ENCODE assay signal across 1 cellular context in the genomic region with DNA sequence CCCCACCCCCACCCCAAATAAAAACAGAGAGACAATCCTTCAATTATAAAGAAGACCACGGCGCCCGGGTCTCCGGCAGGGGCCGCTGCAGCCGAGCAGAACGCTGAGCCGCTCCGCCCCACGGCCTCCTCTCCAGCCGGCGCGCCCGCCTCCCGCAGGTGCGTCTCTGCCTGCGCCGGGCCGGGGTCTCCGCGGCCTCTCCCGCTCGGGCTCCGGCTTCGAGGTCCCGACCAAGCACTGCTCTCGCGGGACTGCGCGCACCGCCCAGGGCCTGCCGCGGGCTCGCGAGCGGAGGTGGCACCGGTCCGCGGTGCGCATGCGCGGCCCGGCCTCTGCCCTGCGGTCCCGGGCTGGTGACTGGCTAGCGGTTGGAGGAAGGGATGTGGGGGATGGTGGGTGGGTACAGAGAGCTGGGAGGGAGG.
TF ChIP-seq lines count a peak whose summit lies in the region.

No MANE protein-coding gene starts in this region.

TF ChIP-seq in HepG2, 621 proteins besides CTCF, POLR2A, EP300 and RAD21 (continued from another document and continues in another):
- TF ChIP-seq, protein P1, sequence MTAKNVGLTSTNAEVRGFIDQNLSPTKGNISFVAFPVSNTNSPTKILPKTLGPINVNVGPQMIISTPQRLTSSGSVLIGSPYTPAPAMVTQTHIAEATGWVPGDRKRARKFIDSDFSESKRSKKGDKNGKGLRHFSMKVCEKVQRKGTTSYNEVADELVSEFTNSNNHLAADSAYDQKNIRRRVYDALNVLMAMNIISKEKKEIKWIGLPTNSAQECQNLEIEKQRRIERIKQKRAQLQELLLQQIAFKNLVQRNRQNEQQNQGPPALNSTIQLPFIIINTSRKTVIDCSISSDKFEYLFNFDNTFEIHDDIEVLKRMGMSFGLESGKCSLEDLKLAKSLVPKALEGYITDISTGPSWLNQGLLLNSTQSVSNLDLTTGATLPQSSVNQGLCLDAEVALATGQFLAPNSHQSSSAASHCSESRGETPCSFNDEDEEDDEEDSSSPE (CRISPR knock-in tag; IDR thresholded peaks at IDR 0.05) = peak; percentile 67
- TF ChIP-seq ZNF615 (CRISPR knock-in tag; IDR thresholded peaks at IDR 0.05; ENCODE audit: borderline replicate concordance) = no peak
- TF ChIP-seq HDAC1 (CRISPR knock-in tag; IDR thresholded peaks at IDR 0.05) = peak; percentile 41; the same call in 1 of the 2 replicates
- TF ChIP-seq TSC22D2 (CRISPR knock-in tag; IDR thresholded peaks at IDR 0.05; ENCODE audit: borderline replicate concordance) = no peak
- no peak for TF ChIP-seq KDM3A (CRISPR knock-in tag; IDR thresholded peaks at IDR 0.05; ENCODE audit: low read depth)
- peak; percentile 46; the same call in 1 of the 2 replicates for TF ChIP-seq EEA1 (CRISPR knock-in tag; IDR thresholded peaks at IDR 0.05; ENCODE audit: borderline replicate concordance)
- TF ChIP-seq, protein P2, sequence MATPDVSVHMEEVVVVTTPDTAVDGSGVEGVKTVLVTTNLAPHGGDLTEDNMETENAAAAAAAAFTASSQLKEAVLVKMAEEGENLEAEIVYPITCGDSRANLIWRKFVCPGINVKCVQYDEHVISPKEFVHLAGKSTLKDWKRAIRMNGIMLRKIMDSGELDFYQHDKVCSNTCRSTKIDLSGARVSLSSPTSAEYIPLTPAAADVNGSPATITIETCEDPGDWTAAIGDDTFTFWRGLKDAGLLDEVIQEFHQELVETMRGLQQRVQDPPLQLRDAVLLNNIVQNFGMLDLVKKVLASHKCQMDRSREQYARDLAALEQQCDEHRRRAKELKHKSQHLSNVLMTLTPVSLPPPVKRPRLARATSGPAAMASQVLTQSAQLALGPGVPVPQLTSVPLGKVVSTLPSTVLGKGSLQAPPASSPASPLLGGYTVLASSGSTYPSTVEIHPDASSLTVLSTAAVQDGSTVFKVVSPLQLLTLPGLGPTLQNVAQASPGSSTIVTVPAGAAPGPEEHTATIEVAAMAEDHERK (CRISPR knock-in tag; IDR thresholded peaks at IDR 0.05; ENCODE audit: low read depth) = 0 out of 2 replicates have a peak, but pooled peaks have one; percentile 23
- TF ChIP-seq, protein P3, sequence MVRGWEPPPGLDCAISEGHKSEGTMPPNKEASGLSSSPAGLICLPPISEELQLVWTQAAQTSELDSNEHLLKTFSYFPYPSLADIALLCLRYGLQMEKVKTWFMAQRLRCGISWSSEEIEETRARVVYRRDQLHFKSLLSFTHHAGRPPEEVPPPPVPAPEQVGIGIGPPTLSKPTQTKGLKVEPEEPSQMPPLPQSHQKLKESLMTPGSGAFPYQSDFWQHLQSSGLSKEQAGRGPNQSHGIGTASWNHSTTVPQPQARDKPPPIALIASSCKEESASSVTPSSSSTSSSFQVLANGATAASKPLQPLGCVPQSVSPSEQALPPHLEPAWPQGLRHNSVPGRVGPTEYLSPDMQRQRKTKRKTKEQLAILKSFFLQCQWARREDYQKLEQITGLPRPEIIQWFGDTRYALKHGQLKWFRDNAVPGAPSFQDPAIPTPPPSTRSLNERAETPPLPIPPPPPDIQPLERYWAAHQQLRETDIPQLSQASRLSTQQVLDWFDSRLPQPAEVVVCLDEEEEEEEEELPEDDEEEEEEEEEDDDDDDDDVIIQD (CRISPR knock-in tag; IDR thresholded peaks at IDR 0.05; ENCODE audit: low read depth) = no peak
- TF ChIP-seq, protein P4, sequence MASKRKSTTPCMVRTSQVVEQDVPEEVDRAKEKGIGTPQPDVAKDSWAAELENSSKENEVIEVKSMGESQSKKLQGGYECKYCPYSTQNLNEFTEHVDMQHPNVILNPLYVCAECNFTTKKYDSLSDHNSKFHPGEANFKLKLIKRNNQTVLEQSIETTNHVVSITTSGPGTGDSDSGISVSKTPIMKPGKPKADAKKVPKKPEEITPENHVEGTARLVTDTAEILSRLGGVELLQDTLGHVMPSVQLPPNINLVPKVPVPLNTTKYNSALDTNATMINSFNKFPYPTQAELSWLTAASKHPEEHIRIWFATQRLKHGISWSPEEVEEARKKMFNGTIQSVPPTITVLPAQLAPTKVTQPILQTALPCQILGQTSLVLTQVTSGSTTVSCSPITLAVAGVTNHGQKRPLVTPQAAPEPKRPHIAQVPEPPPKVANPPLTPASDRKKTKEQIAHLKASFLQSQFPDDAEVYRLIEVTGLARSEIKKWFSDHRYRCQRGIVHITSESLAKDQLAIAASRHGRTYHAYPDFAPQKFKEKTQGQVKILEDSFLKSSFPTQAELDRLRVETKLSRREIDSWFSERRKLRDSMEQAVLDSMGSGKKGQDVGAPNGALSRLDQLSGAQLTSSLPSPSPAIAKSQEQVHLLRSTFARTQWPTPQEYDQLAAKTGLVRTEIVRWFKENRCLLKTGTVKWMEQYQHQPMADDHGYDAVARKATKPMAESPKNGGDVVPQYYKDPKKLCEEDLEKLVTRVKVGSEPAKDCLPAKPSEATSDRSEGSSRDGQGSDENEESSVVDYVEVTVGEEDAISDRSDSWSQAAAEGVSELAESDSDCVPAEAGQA (IDR thresholded peaks at IDR 0.05; ENCODE audit: low read depth) = no peak
- TF ChIP-seq, protein P4 (CRISPR knock-in tag; IDR thresholded peaks at IDR 0.05; ENCODE audit: borderline replicate concordance) = 0 out of 2 replicates have a peak, but pooled peaks have one; percentile 26
- TF ChIP-seq MYPOP (CRISPR knock-in tag; IDR thresholded peaks at IDR 0.05) = 0 out of 2 replicates have a peak, but pooled peaks have one; percentile 39
- peak; percentile 17; the same call in 1 of the 2 replicates for TF ChIP-seq ZBTB46 (CRISPR knock-in tag; IDR thresholded peaks at IDR 0.05; ENCODE audit: borderline replicate concordance)
- TF ChIP-seq PATZ1 (CRISPR knock-in tag; IDR thresholded peaks at IDR 0.05) = no peak
- TF ChIP-seq CHD2 (IDR thresholded peaks at IDR 0.05; ENCODE audit: low read depth, low read length) = peak; percentile 98
- no peak; the same call in 1 of the 2 replicates for TF ChIP-seq MAZ (IDR thresholded peaks at IDR 0.05; ENCODE audit: borderline replicate concordance, low read depth, low read length)
- peak; percentile 37; the same call in 1 of the 2 replicates for TF ChIP-seq MAZ (CRISPR knock-in tag; IDR thresholded peaks at IDR 0.05; ENCODE audit: low read depth)
- peak; percentile 46 for TF ChIP-seq SKI (IDR thresholded peaks at IDR 0.05; ENCODE audit: partially characterized antibody)
- TF ChIP-seq ZNF777 (CRISPR knock-in tag; IDR thresholded peaks at IDR 0.05) = no peak; the same call in 1 of the 2 replicates
- TF ChIP-seq ZNF790 (CRISPR knock-in tag; IDR thresholded peaks at IDR 0.05; ENCODE audit: borderline replicate concordance) = peak; percentile 16; the same call in 1 of the 2 replicates
- no peak for TF ChIP-seq RFXANK (CRISPR knock-in tag; IDR thresholded peaks at IDR 0.05)
- peak; percentile 18; the same call in 1 of the 2 replicates for TF ChIP-seq ZSCAN21 (CRISPR knock-in tag; IDR thresholded peaks at IDR 0.05; ENCODE audit: borderline replicate concordance)
- TF ChIP-seq ETV6 (CRISPR knock-in tag; conservative IDR thresholded peaks at IDR 0.05) = no peak
- 0 out of 2 replicates have a peak, but pooled peaks have one; percentile 72 for TF ChIP-seq ZNF329 (CRISPR knock-in tag; IDR thresholded peaks at IDR 0.05; ENCODE audit: low read depth)
- peak; percentile 9 for TF ChIP-seq ZNF263 (CRISPR knock-in tag; IDR thresholded peaks at IDR 0.05)
- TF ChIP-seq MXI1 (IDR thresholded peaks at IDR 0.05; ENCODE audit: borderline replicate concordance, low read depth, low read length) = peak; percentile 27; the same call in 1 of the 3 replicates
- TF ChIP-seq ZMYM4 (CRISPR knock-in tag; IDR thresholded peaks at IDR 0.05) = peak; percentile 93
- peak; percentile 64; the same call in 1 of the 2 replicates for TF ChIP-seq ZBTB3 (CRISPR knock-in tag; IDR thresholded peaks at IDR 0.05; ENCODE audit: borderline replicate concordance, low read depth)
- no peak; the same call in 1 of the 2 replicates for TF ChIP-seq MAF1 (CRISPR knock-in tag; IDR thresholded peaks at IDR 0.05; ENCODE audit: borderline replicate concordance)
- TF ChIP-seq, protein P5, sequence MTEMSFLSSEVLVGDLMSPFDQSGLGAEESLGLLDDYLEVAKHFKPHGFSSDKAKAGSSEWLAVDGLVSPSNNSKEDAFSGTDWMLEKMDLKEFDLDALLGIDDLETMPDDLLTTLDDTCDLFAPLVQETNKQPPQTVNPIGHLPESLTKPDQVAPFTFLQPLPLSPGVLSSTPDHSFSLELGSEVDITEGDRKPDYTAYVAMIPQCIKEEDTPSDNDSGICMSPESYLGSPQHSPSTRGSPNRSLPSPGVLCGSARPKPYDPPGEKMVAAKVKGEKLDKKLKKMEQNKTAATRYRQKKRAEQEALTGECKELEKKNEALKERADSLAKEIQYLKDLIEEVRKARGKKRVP (CRISPR knock-in tag; IDR thresholded peaks at IDR 0.05) = peak in 1 of 2 experiments; percentile 37; a peak in 1 of 4 replicates
- TF ChIP-seq MIER3 (CRISPR knock-in tag; IDR thresholded peaks at IDR 0.05; ENCODE audit: borderline replicate concordance) = no peak
- peak; percentile 34 for TF ChIP-seq XRCC5 (optimal IDR thresholded peaks at IDR 0.05; ENCODE audit: low read length)
- no peak for TF ChIP-seq NONO (IDR thresholded peaks at IDR 0.05)
- peak; percentile 75 for TF ChIP-seq NONO (CRISPR knock-in tag; conservative IDR thresholded peaks at IDR 0.05)
- peak; percentile 83; the same call in 1 of the 2 replicates for TF ChIP-seq ZNF121 (CRISPR knock-in tag; IDR thresholded peaks at IDR 0.05)
- peak; percentile 82 for TF ChIP-seq ARNT2 (CRISPR knock-in tag; IDR thresholded peaks at IDR 0.05; ENCODE audit: low read depth)
- TF ChIP-seq, protein P6, sequence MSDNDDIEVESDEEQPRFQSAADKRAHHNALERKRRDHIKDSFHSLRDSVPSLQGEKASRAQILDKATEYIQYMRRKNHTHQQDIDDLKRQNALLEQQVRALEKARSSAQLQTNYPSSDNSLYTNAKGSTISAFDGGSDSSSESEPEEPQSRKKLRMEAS (IDR thresholded peaks at IDR 0.05) = peak; percentile 54; the same call in 1 of the 2 replicates
- peak; percentile 72; the same call in 1 of the 2 replicates for TF ChIP-seq ZNF770 (CRISPR knock-in tag; IDR thresholded peaks at IDR 0.05)
- 0 out of 2 replicates have a peak, but pooled peaks have one; percentile 62 for TF ChIP-seq ZNF563 (CRISPR knock-in tag; IDR thresholded peaks at IDR 0.05)
- peak; percentile 74; the same call in 1 of the 2 replicates for TF ChIP-seq ZNF343 (CRISPR knock-in tag; IDR thresholded peaks at IDR 0.05)
